In genomic region chr7:24572421-24573007, GRCh38 we compare ENCODE assay signal across 8 cellular contexts. TPM values are rescaled to one million over a fixed set of nuclear protein-coding genes. Genes with fewer than 3 reads are reported as not detected.
DNase-seq lines count a peak whose midpoint lies in the region; ATAC-seq and FAIRE-seq lines count a peak whose summit lies in the region.

No MANE protein-coding gene starts in this region.

- no peak for ATAC-seq in HG03460 (IDR thresholded peaks at IDR 0.05; ENCODE audit: unreplicated experiment)

- H3K9me3 Mint-ChIP-seq in activated CD4-positive, alpha-beta T cell treated with anti-CD3 and anti-CD28 coated beads, Interleukin-2, amount 10 ng/mL, durations not matched to agents 7 days and 5 days = no peaks in the 10 kb centered on the region

- peak overlapping the region; percentile 81 for H3K4me3 Mint-ChIP-seq in activated CD4-positive, alpha-beta T cell treated with anti-CD3 and anti-CD28 coated beads, Interleukin-2, amount 10 ng/mL, durations not matched to agents 7 days and 5 days

- DNase-seq in GM04504 (ENCODE audit: low read depth) = peak; percentile 24
- peak; percentile 82 for DNase-seq in LHCN-M2 (ENCODE audit: low read depth)
- DNase-seq in activated CD4-positive, alpha-beta T cell treated with anti-CD3 and anti-CD28 coated beads, Interleukin-2, amount 10 ng/mL, durations not matched to agents 7 days and 5 days = peak; percentile 31
- peak; percentile 10 for DNase-seq in effector CD4-positive, alpha-beta T cell
- peak; percentile 66 to 67 for DNase-seq in lung microvascular endothelial cell (ENCODE audit: low read depth in 2 of 2)
- peak; percentile 57 for DNase-seq in stromal cell of bone marrow (ENCODE audit: low read depth)
- DNase-seq in GM19239 (ENCODE audit: insufficient read length, low spot score) = no peak

- no peaks in the 10 kb centered on the region for H3K36me3 Mint-ChIP-seq in activated CD4-positive, alpha-beta T cell treated with anti-CD3 and anti-CD28 coated beads, Interleukin-2, amount 10 ng/mL, durations not matched to agents 7 days and 5 days (ENCODE audit: low read depth)

- CTCF ChIA-PET in activated CD4-positive, alpha-beta T cell treated with anti-CD3 and anti-CD28 coated beads, Interleukin-2, amount 10 ng/mL, durations not matched to agents 7 days and 5 days (lab: Charles Lee) = interaction anchor here (1.3 to 1.6 kb wide), 2 partner anchors 9 to 21 kb away, joined by 3 to 4 read pairs; no protein-coding TSS in a partner anchor

- FAIRE-seq in GM19239 (lab: Jason Lieb, UNC) = no peak

- POLR2A ChIA-PET in activated CD4-positive, alpha-beta T cell treated with anti-CD3 and anti-CD28 coated beads, Interleukin-2, amount 10 ng/mL, durations not matched to agents 7 days and 5 days (lab: Charles Lee) = no interaction called here

- peaks cover 37% of the 10 kb centered on the region for H3K4me1 Mint-ChIP-seq in activated CD4-positive, alpha-beta T cell treated with anti-CD3 and anti-CD28 coated beads, Interleukin-2, amount 10 ng/mL, durations not matched to agents 7 days and 5 days

- peaks cover 35% of the 10 kb centered on the region for H3K27me3 Mint-ChIP-seq in activated CD4-positive, alpha-beta T cell treated with anti-CD3 and anti-CD28 coated beads, Interleukin-2, amount 10 ng/mL, durations not matched to agents 7 days and 5 days

- H3K27ac Mint-ChIP-seq in activated CD4-positive, alpha-beta T cell treated with anti-CD3 and anti-CD28 coated beads, Interleukin-2, amount 10 ng/mL, durations not matched to agents 7 days and 5 days = peak overlapping the region; percentile 82

RNA-seq across cellular contexts. Expression of gene PALS2, which starts 0.7 kb away (rescaled TPM):
- 20.3 and 22.8 TPM in 2 replicates for total RNA-seq in LHCN-M2 (2014; rRNA removed)
- polyA plus RNA-seq in LHCN-M2 (2012) = 6.5 TPM
- total RNA-seq in activated CD4-positive, alpha-beta T cell treated with anti-CD3 and anti-CD28 coated beads, Interleukin-2, amount 10 ng/mL, durations not matched to agents 7 days and 5 days = 10 to 100 TPM; 16.1 to 20.2 TPM
- 7.0 and 15.3 TPM in 2 replicates for total RNA-seq in lung microvascular endothelial cell
